Comparison of ENCODE assay signal across 8 cellular contexts in genomic region chr17:4948997-4949320, GRCh38. TPM values are rescaled to one million over a fixed set of nuclear protein-coding genes. Genes with fewer than 3 reads are reported as not detected.
DNase-seq lines count a peak whose midpoint lies in the region; ATAC-seq and TF ChIP-seq lines count a peak whose summit lies in the region.

No MANE protein-coding gene starts in this region.

- peak; percentile 33 for ATAC-seq in GM18511 (IDR thresholded peaks at IDR 0.05; ENCODE audit: unreplicated experiment)
- ATAC-seq in HG03135 (IDR thresholded peaks at IDR 0.05; ENCODE audit: unreplicated experiment) = peak; percentile 35
- peak; percentile 30 to 69 (median 58) for ATAC-seq in natural killer cell

- TF ChIP-seq CTCF in A673 (conservative IDR thresholded peaks at IDR 0.05; ENCODE audit: low read depth, low read length) (no peak), esophagus muscularis mucosa (IDR thresholded peaks at IDR 0.05) (no peak), natural killer cell (IDR thresholded peaks at IDR 0.05) (no peak), testis (IDR thresholded peaks at IDR 0.05) (no peak)

- peak overlapping the region; percentile 100 for H3K4me3 ChIP-seq in A673 (ENCODE audit: low read depth, low read length, poor library complexity, severe bottlenecking)
- H3K4me3 ChIP-seq in esophagus muscularis mucosa = peak overlapping the region; percentile 87 to 100 (median 100)
- H3K4me3 ChIP-seq in testis = peak overlapping the region; percentile 90 to 99

- peaks cover 48% of the 10 kb centered on the region for H3K36me3 Mint-ChIP-seq in activated T-cell treated with anti-CD3 and anti-CD28 coated beads, Interleukin-2, amount 50 U/mL, for 24 hours (ENCODE audit: low read depth)
- H3K36me3 Mint-ChIP-seq in natural killer cell = peaks cover 14% of the 10 kb centered on the region

- no peaks in the 10 kb centered on the region for H3K9me3 Mint-ChIP-seq in activated T-cell treated with anti-CD3 and anti-CD28 coated beads, Interleukin-2, amount 50 U/mL, for 24 hours
- no peaks in the 10 kb centered on the region for H3K9me3 Mint-ChIP-seq in natural killer cell

- no peak for TF ChIP-seq EP300 in esophagus muscularis mucosa (IDR thresholded peaks at IDR 0.05)

- BruUV-seq in A673 (replicated peaks; lab: Mats Ljungman, UMichigan) = no TSS peak

- POLR2A ChIA-PET in A673 (lab: Charles Lee; ENCODE audit: low non-redundant PET) = no interaction called here

- H3K4me1 ChIP-seq in A673 (ENCODE audit: insufficient read depth, low read length, poor library complexity, severe bottlenecking) (peaks cover 36% of the 10 kb centered on the region), esophagus muscularis mucosa (peaks cover 45 to 66% (median 62%) of the 10 kb centered on the region in 4 donors), testis (peaks cover 20% of the 10 kb centered on the region)

- TF ChIP-seq POLR2A in esophagus muscularis mucosa (IDR thresholded peaks at IDR 0.05; ENCODE audit: low read depth) (peak; percentile 8), testis (IDR thresholded peaks at IDR 0.05) (no peak)

- no peaks in the 10 kb centered on the region for H3K27me3 Mint-ChIP-seq in activated T-cell treated with anti-CD3 and anti-CD28 coated beads, Interleukin-2, amount 50 U/mL, for 24 hours
- H3K27me3 Mint-ChIP-seq in natural killer cell (ENCODE audit: low read depth in 2 of 2) = peaks cover 0 to 2% of the 10 kb centered on the region in 2 donors

- CTCF ChIA-PET in A673 (lab: Charles Lee) = interaction anchor here (0.5 kb wide), 1 partner anchor 528 kb away, joined by 6 read pairs; no protein-coding TSS in a partner anchor

- intact Hi-C loops in A673 (cut with micrococcal nuclease; ENCODE audit: unreplicated experiment) = loop anchor here (2.0 kb wide), 1 partner anchor 18 kb away; the partner anchor contains the start of gene SPAG7
- intact Hi-C loops in esophagus muscularis mucosa (cut with DNase I) = loop anchor here (2.0 kb wide), 1 partner anchor 18 kb away; the partner anchor contains the start of gene SPAG7
- intact Hi-C loops in natural killer cell (cut with micrococcal nuclease) = loop anchor here (1.0 to 5.0 kb wide), 3 partner anchors 9 to 468 kb away; partner anchors contain the start of genes NUP88, RNF167, SLC25A11 and SPAG7
- intact Hi-C loops in testis (cut with DNase I; ENCODE audit: low total_unique reads) = no loop called here

- H3K27ac Mint-ChIP-seq in activated T-cell treated with anti-CD3 and anti-CD28 coated beads, Interleukin-2, amount 50 U/mL, for 24 hours = peak overlapping the region; percentile 98
- peak overlapping the region; percentile 87 to 93 for H3K27ac Mint-ChIP-seq in natural killer cell

- DNase-seq in A673 (ENCODE audit: low spot score) (peak; percentile 93), NOMO-1 treated with DMSO at 0.1 percent for 48 hours (lab: John Stamatoyannopoulos, UW; ENCODE audit: unreplicated experiment) (peak; percentile 89), esophagus muscularis mucosa (ENCODE audit: extremely low spot score) (peak; percentile 93), natural killer cell (peak; percentile 72), testis (peak; percentile 76)
- peak; percentile 86 for DNase-seq in activated T-cell treated with anti-CD3 and anti-CD28 coated beads, Interleukin-2, amount 50 U/mL, for 24 hours

- peak overlapping the region; percentile 99 for H3K27ac ChIP-seq in A673 (ENCODE audit: low read depth, low read length, poor library complexity, severe bottlenecking)
- H3K27ac ChIP-seq in esophagus muscularis mucosa (replicated peaks in 1 of 4) = peak overlapping the region; percentile 94 to 100 (median 98)
- H3K27ac ChIP-seq in testis = peak overlapping the region; percentile 82 to 91

- 2% methylated on average over 26 of the region's 29 CpGs for WGBS in esophagus muscularis mucosa
- 0 to 2% methylated on average over 8 to 29 of the region's 29 CpGs for WGBS in testis, 2 donors

- H3K4me1 Mint-ChIP-seq in activated T-cell treated with anti-CD3 and anti-CD28 coated beads, Interleukin-2, amount 50 U/mL, for 24 hours (ENCODE audit: low read depth) = peaks cover 40% of the 10 kb centered on the region
- H3K4me1 Mint-ChIP-seq in natural killer cell = peaks cover 45 to 51% of the 10 kb centered on the region in 2 donors

- H3K4me3 Mint-ChIP-seq in activated T-cell treated with anti-CD3 and anti-CD28 coated beads, Interleukin-2, amount 50 U/mL, for 24 hours = peak overlapping the region; percentile 94
- H3K4me3 Mint-ChIP-seq in natural killer cell = peak overlapping the region; percentile 74

- H3K36me3 ChIP-seq in A673 (ENCODE audit: insufficient read depth, low read length, poor library complexity, severe bottlenecking) (peaks cover 30% of the 10 kb centered on the region), esophagus muscularis mucosa (peaks cover 5 to 36% (median 28%) of the 10 kb centered on the region in 4 donors), testis (ENCODE audit: low read depth, missing control alignments) (no peaks in the 10 kb centered on the region)

- H3K27me3 ChIP-seq in A673 (replicated peaks; ENCODE audit: insufficient read depth, low read depth, low read length, poor library complexity) (no peaks in the 10 kb centered on the region), esophagus muscularis mucosa (no peaks in the 10 kb centered on the region), testis (no peaks in the 10 kb centered on the region)

- no peaks in the 10 kb centered on the region for H3K9me3 ChIP-seq in A673 (ENCODE audit: low read depth, low read length, poor library complexity, severe bottlenecking)
- H3K9me3 ChIP-seq in esophagus muscularis mucosa = peaks cover 0 to 2% (median 0%) of the 10 kb centered on the region in 4 donors
- no peaks in the 10 kb centered on the region for H3K9me3 ChIP-seq in testis

RNA-seq across cellular contexts. Expression of gene PFN1, which starts 0.6 kb away (rescaled TPM):
- 1,021 and 1,026 TPM in 2 replicates for total RNA-seq in A673 (2021)
- 1,000 to 10,000 TPM; 1,019 to 1,635 (median 1,341) TPM for total RNA-seq in esophagus muscularis mucosa
- 1,000 to 10,000 TPM; 1,278 to 1,379 (median 1,308) TPM for total RNA-seq in natural killer cell
- 100 to 1,000 TPM; 257 to 349 TPM for total RNA-seq in testis
- polyA plus RNA-seq in testis (ENCODE audit: insufficient read depth, low read depth, low replicate concordance) = 244 TPM

RNA-seq across cellular contexts. Expression of gene ENO3, which starts 2.0 kb away (rescaled TPM):
- total RNA-seq in A673 (2021) = 12.3 and 16.6 TPM in 2 replicates
- total RNA-seq in esophagus muscularis mucosa = 1 to 10 TPM; 1.2 to 7.2 (median 2.1) TPM
- total RNA-seq in natural killer cell = 10 to 100 TPM; 26.1 to 28.4 (median 26.6) TPM
- total RNA-seq in testis = 10 to 100 TPM; 16.4 to 17.2 TPM
- polyA plus RNA-seq in testis (ENCODE audit: insufficient read depth, low read depth, low replicate concordance) = 29.9 TPM

RNA-seq across cellular contexts. Expression of gene RNF167, which starts 8.9 kb away (rescaled TPM):
- 77.3 and 78.8 TPM in 2 replicates for total RNA-seq in A673 (2021)
- 10 to 100 TPM; 59.8 to 96.3 (median 69.5) TPM for total RNA-seq in esophagus muscularis mucosa
- total RNA-seq in natural killer cell = 100 to 1,000 TPM; 149 to 189 (median 177) TPM
- 100 to 1,000 TPM; 110 to 111 TPM for total RNA-seq in testis
- polyA plus RNA-seq in testis (ENCODE audit: insufficient read depth, low read depth, low replicate concordance) = 211 TPM

RNA-seq across cellular contexts. Expression of gene SLC25A11, which starts 9.1 kb away (rescaled TPM):
- total RNA-seq in A673 (2021) = 113 and 129 TPM in 2 replicates
- 10 to 100 TPM; 38.8 to 73.4 (median 55.5) TPM for total RNA-seq in esophagus muscularis mucosa
- 10 to 100 TPM; 34.7 to 47.5 (median 42.5) TPM for total RNA-seq in natural killer cell
- 10 to 100 TPM; 23.7 to 25.9 TPM for total RNA-seq in testis
- polyA plus RNA-seq in testis (ENCODE audit: insufficient read depth, low read depth, low replicate concordance) = 24.3 TPM

RNA-seq across cellular contexts. Expression of gene GP1BA, which starts 16.9 kb away (rescaled TPM):
- total RNA-seq in A673 (2021) (not detected in 2 replicates), esophagus muscularis mucosa (under 1 TPM in 1 of 4 donors, not detected in 3; 0.33 TPM), natural killer cell (1 to 10 TPM in 2 of 3 donors, under 1 TPM in 1; 0.25 to 4.3 (median 2.2) TPM), testis (under 1 TPM; 0.12 to 0.47 TPM)
- 0.88 TPM for polyA plus RNA-seq in testis (ENCODE audit: insufficient read depth, low read depth, low replicate concordance)

Comparison
In these comparisons a context has a peak if more than half of its experiments do, and no peak if none do; other contexts are left out.
1. Peak in every context shown above with its lines: DNase-seq, ATAC-seq, H3K4me3 ChIP-seq and H3K27ac ChIP-seq.